In the genomic region with DNA sequence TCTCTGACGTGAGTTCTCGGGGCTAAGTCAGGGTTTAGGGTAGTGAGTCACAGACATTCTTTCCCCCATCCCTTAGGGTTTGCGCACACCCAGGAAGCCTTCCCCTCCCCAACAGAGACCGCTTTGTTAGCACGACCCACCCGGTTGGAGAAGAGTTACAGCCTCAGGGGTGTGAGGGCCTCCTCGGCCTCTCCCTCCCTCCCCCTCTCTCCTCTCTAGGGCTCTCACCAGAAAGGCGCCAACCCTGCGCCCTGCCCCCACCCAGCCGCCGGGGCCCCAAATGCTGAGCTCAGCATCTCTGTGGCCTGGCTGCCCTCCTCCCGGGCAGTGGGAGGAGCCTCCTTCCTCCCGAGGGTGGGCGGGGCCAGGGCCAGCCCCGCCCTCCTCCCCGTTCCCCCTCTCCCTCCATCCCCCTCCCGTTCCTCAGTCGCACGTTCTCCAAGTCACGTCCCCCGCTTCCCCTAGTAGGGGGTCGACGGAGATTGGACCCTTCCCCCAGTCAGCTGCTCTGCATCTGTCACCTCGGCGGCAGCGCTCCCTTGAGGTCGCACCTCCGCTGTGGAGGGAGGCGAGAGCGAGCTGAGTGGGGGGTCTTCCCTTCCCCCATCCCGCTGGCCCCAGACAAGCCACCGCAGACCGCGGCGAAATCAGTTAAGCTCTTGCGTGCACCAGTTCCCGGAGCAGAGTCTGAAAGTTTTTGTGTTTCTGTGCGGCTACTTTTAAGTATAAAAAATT, we compare ENCODE assay signal across 8 cellular contexts. TPM values are rescaled to one million over a fixed set of nuclear protein-coding genes. Genes with fewer than 3 reads are reported as not detected.
A peak's percentile ranks its signal among the peaks of the same experiment; 100 is the strongest.
DNase-seq lines count a peak whose midpoint lies in the region; ATAC-seq and TF ChIP-seq lines count a peak whose summit lies in the region.

No MANE protein-coding gene starts in this region.

- no peaks in the 10 kb centered on the region for H3K9me3 ChIP-seq in PC-9 (ENCODE audit: insufficient read depth, low read depth)

- H3K27me3 Mint-ChIP-seq in natural killer cell (ENCODE audit: low read depth in 2 of 2): no peaks in the 10 kb centered on the region
- no peaks in the 10 kb centered on the region for H3K27me3 Mint-ChIP-seq in stimulated activated naive CD8-positive, alpha-beta T cell treated with anti-CD3 and anti-CD28 coated beads, Interleukin-15, Interleukin-2, amounts not matched to agents 100 ng/mL and 50 ng/mL, for 24 hours

- intact Hi-C loops in PC-9 (cut with micrococcal nuclease; ENCODE audit: unreplicated experiment) (loop anchor here (1.0 to 2.0 kb wide), 2 partner anchors 12 to 180 kb away; no protein-coding TSS in a partner anchor), natural killer cell (cut with micrococcal nuclease) (loop anchor here (1.0 to 5.0 kb wide), 7 partner anchors 12 to 837 kb away; a partner anchor contains a TSS)

- no peaks in the 10 kb centered on the region for H3K79me2 ChIP-seq in PC-9 (ENCODE audit: low read depth)

- H4K20me1 ChIP-seq in PC-9 (ENCODE audit: insufficient read depth): no peaks in the 10 kb centered on the region

- DNase-seq in CD1c-positive myeloid dendritic cell (ENCODE audit: extremely low spot score) (peak; percentile 39), PC-9 (peak; percentile 97 to 98), activated T-helper 1 cell treated with Interleukin-2 at 50 U/mL for 16 hours (ENCODE audit: low read depth) (peak; percentile 70), fibroblast of mammary gland (ENCODE audit: low read depth) (peak; percentile 94), natural killer cell (peak; percentile 85)

- H3K27me3 ChIP-seq in PC-9 (ENCODE audit: insufficient read depth, low read depth): no peaks in the 10 kb centered on the region

- H3F3A ChIP-seq in PC-9 (ENCODE audit: insufficient read depth, low read depth): peaks cover 70% of the 10 kb centered on the region

- peak overlapping the region; percentile 74 for H2AFZ ChIP-seq in PC-9

- no peaks in the 10 kb centered on the region for H3K9me2 ChIP-seq in PC-9 (ENCODE audit: insufficient read depth)

- peaks cover 43 to 60% of the 10 kb centered on the region in 2 donors for H3K4me1 Mint-ChIP-seq in natural killer cell
- peaks cover 71% of the 10 kb centered on the region for H3K4me1 Mint-ChIP-seq in stimulated activated naive CD8-positive, alpha-beta T cell treated with anti-CD3 and anti-CD28 coated beads, Interleukin-15, Interleukin-2, amounts not matched to agents 100 ng/mL and 50 ng/mL, for 24 hours (ENCODE audit: low read depth)

- ATAC-seq in GM19452 (IDR thresholded peaks at IDR 0.05; ENCODE audit: unreplicated experiment) (peak; percentile 60), HG03565 (IDR thresholded peaks at IDR 0.05; ENCODE audit: unreplicated experiment) (peak; percentile 44), natural killer cell (peak; percentile 70 to 89 (median 79))

- peaks cover 76% of the 10 kb centered on the region for H3K4me1 ChIP-seq in PC-9 (replicated peaks; ENCODE audit: insufficient read depth)

- H3K4me3 ChIP-seq in PC-9 (peak overlapping the region; percentile 63), fibroblast of mammary gland (ENCODE audit: control insufficient read depth, low read depth, low read length) (peak overlapping the region; percentile 52)

- POLR2A ChIA-PET in PC-9 (lab: Charles Lee; ENCODE audit: unreplicated experiment): interaction anchor here (0.5 to 0.9 kb wide), 9 partner anchors 13 to 1048 kb away, joined by 3 to 8 read pairs (median 3); no protein-coding TSS in a partner anchor

- CTCF ChIA-PET in PC-9 (lab: Charles Lee): interaction anchor here (0.6 to 1.3 kb wide), 8 partner anchors 12 to 212 kb away, joined by 3 to 6 read pairs (median 4); a partner anchor contains a TSS

- TF ChIP-seq CTCF in PC-9 (conservative IDR thresholded peaks at IDR 0.05): no peak
- TF ChIP-seq CTCF in fibroblast of mammary gland (conservative IDR thresholded peaks at IDR 0.05; ENCODE audit: control insufficient read depth, insufficient read depth, low read depth, low read length): no peak
- no peak for TF ChIP-seq CTCF in natural killer cell (IDR thresholded peaks at IDR 0.05)

- no TSS peak for BruUV-seq in PC-9 (replicated peaks; lab: Mats Ljungman, UMichigan)

- H3K27ac Mint-ChIP-seq in natural killer cell: peak overlapping the region; percentile 98
- peak overlapping the region; percentile 99 for H3K27ac Mint-ChIP-seq in stimulated activated naive CD8-positive, alpha-beta T cell treated with anti-CD3 and anti-CD28 coated beads, Interleukin-15, Interleukin-2, amounts not matched to agents 100 ng/mL and 50 ng/mL, for 24 hours

- no peaks in the 10 kb centered on the region for H3K9me3 Mint-ChIP-seq in natural killer cell
- H3K9me3 Mint-ChIP-seq in stimulated activated naive CD8-positive, alpha-beta T cell treated with anti-CD3 and anti-CD28 coated beads, Interleukin-15, Interleukin-2, amounts not matched to agents 100 ng/mL and 50 ng/mL, for 24 hours: no peaks in the 10 kb centered on the region

- H3K36me3 ChIP-seq in PC-9 (ENCODE audit: low read depth): no peaks in the 10 kb centered on the region

- no peaks in the 10 kb centered on the region for H3K36me3 Mint-ChIP-seq in natural killer cell
- no peaks in the 10 kb centered on the region for H3K36me3 Mint-ChIP-seq in stimulated activated naive CD8-positive, alpha-beta T cell treated with anti-CD3 and anti-CD28 coated beads, Interleukin-15, Interleukin-2, amounts not matched to agents 100 ng/mL and 50 ng/mL, for 24 hours (ENCODE audit: low read depth)

- H3K27ac ChIP-seq in PC-9: peak overlapping the region; percentile 97

- peak overlapping the region; percentile 94 for H3K4me2 ChIP-seq in PC-9

- peak overlapping the region; percentile 87 for H3K4me3 Mint-ChIP-seq in natural killer cell
- peak overlapping the region; percentile 86 for H3K4me3 Mint-ChIP-seq in stimulated activated naive CD8-positive, alpha-beta T cell treated with anti-CD3 and anti-CD28 coated beads, Interleukin-15, Interleukin-2, amounts not matched to agents 100 ng/mL and 50 ng/mL, for 24 hours

RNA-seq across cellular contexts. Expression of a gene that starts 13.0 kb away (rescaled TPM):
- total RNA-seq in PC-9 (2021): 178 and 212 TPM in 2 replicates
- 100 to 1,000 TPM; 174 to 232 (median 200) TPM for total RNA-seq in natural killer cell

RNA-seq across cellular contexts. Expression of a gene that starts 44.7 kb away (rescaled TPM):
- total RNA-seq in PC-9 (2021): 108 and 129 TPM in 2 replicates
- total RNA-seq in natural killer cell: 10 to 100 TPM; 26.0 to 35.2 (median 29.3) TPM

RNA-seq across cellular contexts. Expression of a gene that starts 44.9 kb away (rescaled TPM):
- total RNA-seq in PC-9 (2021): 142 and 171 TPM in 2 replicates
- 10 to 100 TPM; 70.9 to 77.0 (median 71.0) TPM for total RNA-seq in natural killer cell

Comparison
In these comparisons a context has a peak if more than half of its experiments do, and no peak if none do; other contexts are left out.
1. Peak in every context shown above with its lines: DNase-seq, ATAC-seq, H3K4me3 ChIP-seq and H3K27ac ChIP-seq.
2. DNase-seq: peak in every context shown above with its lines; median percentile 98 in PC-9; 94 in fibroblast of mammary gland; 85 in natural killer cell; 70 in activated T-helper 1 cell treated with Interleukin-2 at 50 U/mL for 16 hours; 39 in CD1c-positive myeloid dendritic cell.